Comparison of ENCODE assay signal across 8 cellular contexts in genomic region chr3:33074217-33075067, GRCh38. TPM values are rescaled to one million over a fixed set of nuclear protein-coding genes. Genes with fewer than 3 reads are reported as not detected.
DNase-seq lines count a peak whose midpoint lies in the region; TF ChIP-seq lines count a peak whose summit lies in the region.

No MANE protein-coding gene starts in this region.

- H3K9ac ChIP-seq in parathyroid adenoma = no peak overlapping the region

- H3K4me1 Mint-ChIP-seq in activated naive CD4-positive, alpha-beta T cell treated with anti-CD3 and anti-CD28 coated beads for 36 hours (ENCODE audit: low read depth) = peaks cover 11% of the 10 kb centered on the region

- H3K4me2 ChIP-seq in parathyroid adenoma (ENCODE audit: low read length) = no peak overlapping the region

- H3K9me3 Mint-ChIP-seq in activated naive CD4-positive, alpha-beta T cell treated with anti-CD3 and anti-CD28 coated beads for 36 hours = no peaks in the 10 kb centered on the region

- no peak overlapping the region for H3K27ac ChIP-seq in parathyroid adenoma

- H3K4me1 ChIP-seq in parathyroid adenoma = peaks cover 15% of the 10 kb centered on the region

- in situ Hi-C loops in SK-MEL-5 (cut with HindIII; ENCODE audit: low pct_unique_long_range_greater_than_20kb, low sequenced_read_pairs) = no loop called here

- H3K4me3 ChIP-seq in Jurkat, Clone E6-1 (ENCODE audit: low read length) = no peak overlapping the region
- H3K4me3 ChIP-seq in parathyroid adenoma (ENCODE audit: low read depth, low read length) = no peak overlapping the region

- H3K4me3 Mint-ChIP-seq in activated naive CD4-positive, alpha-beta T cell treated with anti-CD3 and anti-CD28 coated beads for 36 hours = no peak overlapping the region

- H2AFZ ChIP-seq in parathyroid adenoma = no peak overlapping the region

- H3K79me2 ChIP-seq in parathyroid adenoma = peaks cover 2% of the 10 kb centered on the region

- CTCF ChIA-PET in activated naive CD4-positive, alpha-beta T cell treated with anti-CD3 and anti-CD28 coated beads for 36 hours (lab: Charles Lee) = interaction anchor here (0.6 to 9.7 kb wide), 45 partner anchors 8 to 424 kb away, joined by 3 to 254 read pairs (median 5); partner anchors contain the start of genes CCR4 and CRTAP

- TF ChIP-seq CTCF in parathyroid adenoma (IDR thresholded peaks at IDR 0.05) = peak; percentile 90

- no peaks in the 10 kb centered on the region for H3K9me3 ChIP-seq in parathyroid adenoma (ENCODE audit: control insufficient read depth, low read length)

- no peak overlapping the region for H3K27ac Mint-ChIP-seq in activated naive CD4-positive, alpha-beta T cell treated with anti-CD3 and anti-CD28 coated beads for 36 hours

- H3K36me3 Mint-ChIP-seq in activated naive CD4-positive, alpha-beta T cell treated with anti-CD3 and anti-CD28 coated beads for 36 hours (ENCODE audit: low read depth) = peaks cover 4% of the 10 kb centered on the region

- H3K36me3 ChIP-seq in parathyroid adenoma (ENCODE audit: control insufficient read depth, insufficient read depth, low read length) = no peaks in the 10 kb centered on the region

- DNase-seq in NCI-H526 (lab: John Stamatoyannopoulos, UW) (peak; percentile 20 to 69), NCI-H526 treated with DMSO at 0.1 percent for 48 hours (lab: John Stamatoyannopoulos, UW) (no peak), SK-MEL-5 (ENCODE audit: low read depth, low spot score) (peak; percentile 82), germinal center (ENCODE audit: low spot score) (peak; percentile 86), cerebellar nuclear complex (lab: John Stamatoyannopoulos, UW) (no peak)
- DNase-seq in Jurkat, Clone E6-1 (ENCODE audit: low read depth, low spot score) = peak; percentile 79
- peak; percentile 84 for DNase-seq in activated naive CD4-positive, alpha-beta T cell treated with anti-CD3 and anti-CD28 coated beads for 36 hours

- no peaks in the 10 kb centered on the region for H3K27me3 ChIP-seq in parathyroid adenoma (ENCODE audit: control insufficient read depth, insufficient read depth, low read length)

- intact Hi-C loops in activated naive CD4-positive, alpha-beta T cell treated with anti-CD3 and anti-CD28 coated beads for 36 hours (cut with micrococcal nuclease) = loop anchor here (1.0 to 10.0 kb wide), 5 partner anchors 9 to 340 kb away; no protein-coding TSS in a partner anchor

- H3K27me3 Mint-ChIP-seq in activated naive CD4-positive, alpha-beta T cell treated with anti-CD3 and anti-CD28 coated beads for 36 hours (ENCODE audit: low read depth) = no peaks in the 10 kb centered on the region

RNA-seq across cellular contexts. Expression of gene GLB1, which starts 22.5 kb away (rescaled TPM):
- polyA plus RNA-seq in Jurkat, Clone E6-1 (2012; ENCODE audit: insufficient read depth, insufficient read length) = 55.2 TPM
- 56.0 and 66.1 TPM in 2 replicates for total RNA-seq in SK-MEL-5 (2014; rRNA removed; shearing (Covaris generic))
- polyA plus RNA-seq in SK-MEL-5 (2015; cell fraction: cytosol; rRNA removed) = 100 and 117 TPM in 2 replicates
- polyA plus RNA-seq in SK-MEL-5 (2015; cell fraction: nucleus; rRNA removed) = 30.8 and 35.0 TPM in 2 replicates
- 10 to 100 TPM; 32.0 to 36.3 TPM for total RNA-seq in activated naive CD4-positive, alpha-beta T cell treated with anti-CD3 and anti-CD28 coated beads for 36 hours

RNA-seq across cellular contexts. Expression of gene TMPPE, which starts 22.5 kb away (rescaled TPM):
- polyA plus RNA-seq in Jurkat, Clone E6-1 (2012; ENCODE audit: insufficient read depth, insufficient read length) = 0.52 TPM
- total RNA-seq in SK-MEL-5 (2014; rRNA removed; shearing (Covaris generic)) = 1.6 and 2.0 TPM in 2 replicates
- polyA plus RNA-seq in SK-MEL-5 (2015; cell fraction: cytosol; rRNA removed) = 4.3 and 5.2 TPM in 2 replicates
- 2.8 and 3.2 TPM in 2 replicates for polyA plus RNA-seq in SK-MEL-5 (2015; cell fraction: nucleus; rRNA removed)
- 1 to 10 TPM; 3.2 to 3.3 TPM for total RNA-seq in activated naive CD4-positive, alpha-beta T cell treated with anti-CD3 and anti-CD28 coated beads for 36 hours

RNA-seq across cellular contexts. Expression of gene CRTAP, which starts 39.4 kb away (rescaled TPM):
- polyA plus RNA-seq in Jurkat, Clone E6-1 (2012; ENCODE audit: insufficient read depth, insufficient read length) = 43.0 TPM
- total RNA-seq in SK-MEL-5 (2014; rRNA removed; shearing (Covaris generic)) = 430 and 464 TPM in 2 replicates
- 677 and 894 TPM in 2 replicates for polyA plus RNA-seq in SK-MEL-5 (2015; cell fraction: cytosol; rRNA removed)
- 80.7 and 93.7 TPM in 2 replicates for polyA plus RNA-seq in SK-MEL-5 (2015; cell fraction: nucleus; rRNA removed)
- total RNA-seq in activated naive CD4-positive, alpha-beta T cell treated with anti-CD3 and anti-CD28 coated beads for 36 hours = 10 to 100 TPM; 48.1 to 51.1 TPM

Comparison
In these comparisons a context has a peak if more than half of its experiments do, and no peak if none do; other contexts are left out.
1. DNase-seq: peak in NCI-H526 (2 of 2), Jurkat, Clone E6-1 (single experiment), SK-MEL-5 (single experiment), activated naive CD4-positive, alpha-beta T cell treated with anti-CD3 and anti-CD28 coated beads for 36 hours (single experiment) and germinal center (single experiment); none in NCI-H526 treated with DMSO at 0.1 percent for 48 hours (single experiment) and cerebellar nuclear complex (0 of 2).